In the genomic region with DNA sequence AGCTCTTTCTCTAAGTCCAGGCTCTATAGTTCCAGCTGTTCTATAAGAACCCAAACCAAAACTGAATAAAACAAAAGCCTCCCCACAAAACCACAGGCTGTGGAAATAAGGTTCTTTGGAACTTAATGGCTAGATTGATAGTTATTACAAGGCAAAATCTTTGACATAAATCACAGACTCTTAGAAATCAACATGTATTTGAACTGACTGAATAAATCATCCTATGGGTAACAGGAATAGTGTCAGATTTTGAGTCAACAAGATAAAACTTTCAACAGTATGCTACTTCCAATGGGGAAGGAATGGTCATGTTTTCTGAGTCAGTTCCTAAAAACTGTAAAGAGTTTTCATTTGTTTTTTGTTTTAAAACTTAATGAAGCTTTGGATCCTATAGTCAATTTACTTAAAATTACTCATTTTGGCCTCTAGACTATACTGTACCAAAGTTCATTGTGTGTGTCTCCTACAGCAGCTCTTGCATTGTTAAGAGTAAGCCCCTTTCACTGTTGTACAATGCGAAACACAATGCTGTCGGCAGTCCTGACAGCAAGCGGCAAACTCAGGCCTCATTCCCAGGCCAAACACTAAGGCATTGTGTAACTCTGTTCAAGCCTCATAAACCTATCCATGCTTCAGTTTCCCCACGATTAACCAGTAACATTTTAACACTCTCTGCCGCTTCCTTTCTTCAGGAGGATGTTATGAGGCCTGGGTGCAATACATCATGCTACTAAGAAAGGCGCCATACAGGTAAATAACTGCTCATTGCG, we compare ENCODE assay signal across 26 cellular contexts.
"Had no signal": no experiment of that assay in that cellular context is flagged by ENCODE, and none has a peak within 500 bp of the region (broad histone marks: within the 10 kb centered on the region; RNA-seq: fewer than 3 reads in every experiment).

No MANE protein-coding gene starts in this region.

- H3K27ac ChIP-seq: epithelial cell of prostate, parathyroid adenoma, right lobe of liver, uterus had no signal

- H3K27me3 ChIP-seq: right lobe of liver, uterus had no signal

- H3K9ac ChIP-seq: parathyroid adenoma had no signal

- H3K4me3 Mint-ChIP-seq: activated B cell treated with CpG ODN at 0.5 μM for 24 hours; activated CD4-positive, alpha-beta T cell treated with anti-CD3 and anti-CD28 coated beads for 36 hours; activated naive CD8-positive, alpha-beta T cell treated with anti-CD3 and anti-CD28 coated beads for 36 hours; activated T-cell treated with anti-CD3 and anti-CD28 coated beads, Interleukin-2, amount 50 U/mL, for 24 hours; mesothelial cell of epicardium; natural killer cell; stimulated activated naive B cell treated with anti-CD40 and anti-IgM and Interleukin-4, amounts not matched to agents 10 μg/mL and 1 μg/mL and 100 μg/mL, for 72 hours had no signal

- H3K4me1 ChIP-seq: parathyroid adenoma, right lobe of liver had no signal

- H3K4me3 ChIP-seq: coronary artery, right lobe of liver, smooth muscle cell, uterus had no signal

- H3K9me3 ChIP-seq: right lobe of liver, uterus had no signal

- H3K36me3 Mint-ChIP-seq: natural killer cell had no signal

- H3K4me2 ChIP-seq: smooth muscle cell had no signal

- H3K9me3 Mint-ChIP-seq: activated B cell treated with CpG ODN at 0.5 μM for 24 hours; activated T-cell treated with anti-CD3 and anti-CD28 coated beads, Interleukin-2, amount 50 U/mL, for 24 hours; activated T-helper 2 cell treated with anti-CD3 and anti-CD28 coated beads, Interferon-gamma antibody, Interleukin-2, Interleukin-4, amounts not matched to agents 10 μg/mL and 5 μg/mL and 100 μg/mL, durations not matched to agents 14 hours and 24 hours and 36 hours; natural killer cell had no signal

- H3K27me3 Mint-ChIP-seq: activated B cell treated with CpG ODN at 0.5 μM for 24 hours; activated CD4-positive, alpha-beta T cell treated with anti-CD3 and anti-CD28 coated beads for 36 hours; activated naive CD8-positive, alpha-beta T cell treated with anti-CD3 and anti-CD28 coated beads for 36 hours; activated T-cell treated with anti-CD3 and anti-CD28 coated beads, Interleukin-2, amount 50 U/mL, for 24 hours; stimulated activated naive B cell treated with anti-CD40 and anti-IgM and Interleukin-4, amounts not matched to agents 10 μg/mL and 1 μg/mL and 100 μg/mL, for 72 hours had no signal

- DNase-seq: activated B cell treated with CpG ODN at 0.5 μM for 24 hours; activated CD4-positive, alpha-beta T cell treated with anti-CD3 and anti-CD28 coated beads for 36 hours; activated CD4-positive, alpha-beta T cell treated with anti-CD3 and anti-CD28 coated beads, Interleukin-2, amount 50 U/mL, for 4 hours; activated CD8-positive, alpha-beta memory T cell treated with anti-CD3 and anti-CD28 coated beads for 24 hours; activated CD8-positive, alpha-beta memory T cell treated with anti-CD3 and anti-CD28 coated beads, Interleukin-2, amount 50 U/mL, for 4 hours; activated naive CD4-positive, alpha-beta T cell treated with Interleukin-2 at 50 U/mL for 16 hours; activated naive CD8-positive, alpha-beta T cell treated with anti-CD3 and anti-CD28 coated beads for 36 hours; activated T-cell treated with anti-CD3 and anti-CD28 coated beads, Interleukin-2, amount 50 U/mL, for 24 hours; amniotic stem cell; cerebellar nuclear complex; foreskin fibroblast; natural killer cell; right lobe of liver; stimulated activated CD4-positive, alpha-beta T cell treated with anti-CD3 and anti-CD28 coated beads, Interleukin-2, amount 100 ng/mL, for 48 hours; stimulated activated CD8-positive, alpha-beta memory T cell treated with anti-CD3 and anti-CD28 coated beads, Interleukin-4, amount 100 ng/mL, for 48 hours; stimulated activated naive B cell treated with anti-CD40 and anti-IgM and Interleukin-4, amounts not matched to agents 10 μg/mL and 1 μg/mL and 100 μg/mL, for 72 hours; T-helper 9 cell; trophoblast cell; uterus had no signal

- H3K36me3 ChIP-seq: right lobe of liver, uterus had no signal

- ATAC-seq: activated CD4-positive, alpha-beta T cell treated with anti-CD3 and anti-CD28 coated beads for 36 hours; left lobe of liver; natural killer cell; right lobe of liver; stimulated activated naive B cell treated with anti-CD40 and anti-IgM and Interleukin-4, amounts not matched to agents 10 μg/mL and 1 μg/mL and 100 μg/mL, for 72 hours had no signal

- H3K27ac Mint-ChIP-seq: activated B cell treated with CpG ODN at 0.5 μM for 24 hours; activated CD4-positive, alpha-beta T cell treated with anti-CD3 and anti-CD28 coated beads for 36 hours; activated naive CD8-positive, alpha-beta T cell treated with anti-CD3 and anti-CD28 coated beads for 36 hours; activated T-cell treated with anti-CD3 and anti-CD28 coated beads, Interleukin-2, amount 50 U/mL, for 24 hours; activated T-helper 2 cell treated with anti-CD3 and anti-CD28 coated beads, Interferon-gamma antibody, Interleukin-2, Interleukin-4, amounts not matched to agents 10 μg/mL and 5 μg/mL and 100 μg/mL, durations not matched to agents 14 hours and 24 hours and 36 hours; mesothelial cell of epicardium; stimulated activated naive B cell treated with anti-CD40 and anti-IgM and Interleukin-4, amounts not matched to agents 10 μg/mL and 1 μg/mL and 100 μg/mL, for 72 hours had no signal

- H3K79me2 ChIP-seq: parathyroid adenoma had no signal

- H2AFZ ChIP-seq: parathyroid adenoma had no signal
